In the genomic region with DNA sequence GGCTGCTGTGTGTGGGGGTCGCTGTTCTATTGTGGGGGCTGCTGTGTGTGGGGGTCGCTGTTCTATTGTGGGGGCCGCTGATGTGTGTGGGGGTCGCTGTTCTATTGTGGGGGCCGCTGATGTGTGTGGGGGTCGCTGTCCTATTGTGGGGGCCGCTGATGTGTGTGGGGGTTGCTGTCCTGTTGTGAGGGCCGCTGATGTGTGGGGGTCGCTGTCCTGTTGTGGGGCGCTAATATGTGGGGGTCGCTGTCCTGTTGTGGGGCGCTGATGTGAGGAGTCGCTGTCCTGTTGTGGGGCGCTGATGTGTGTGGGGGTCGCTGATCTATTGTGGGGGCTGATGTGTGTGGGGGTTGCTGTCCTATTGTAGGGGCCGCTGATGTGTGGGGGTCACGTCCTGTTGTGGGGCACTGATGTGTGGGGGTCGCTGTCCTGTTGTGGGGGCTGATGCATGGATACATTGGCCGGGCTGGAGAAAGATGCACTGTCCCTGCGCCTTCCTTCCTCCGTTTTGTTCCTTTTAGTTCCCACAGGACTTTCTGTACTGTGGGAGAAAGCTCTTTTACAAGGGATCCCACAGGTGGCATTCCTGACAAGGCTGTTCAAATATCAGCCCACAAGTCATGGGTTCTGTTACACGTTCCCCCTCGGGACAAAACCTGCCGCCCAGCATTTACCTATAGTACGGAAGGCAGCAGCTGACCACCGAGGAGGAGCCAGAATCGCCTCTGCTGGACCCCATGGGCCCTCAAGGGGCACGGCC, we compare ENCODE assay signal across 24 cellular contexts. TPM values are rescaled to one million over a fixed set of nuclear protein-coding genes. Genes with fewer than 3 reads are reported as not detected.
DNase-seq lines count a peak whose midpoint lies in the region; ATAC-seq and TF ChIP-seq lines count a peak whose summit lies in the region.
"Had no signal": no experiment of that assay in that cellular context is flagged by ENCODE, and none has a peak within 500 bp of the region (broad histone marks: within the 10 kb centered on the region; RNA-seq: fewer than 3 reads in every experiment).

No MANE protein-coding gene starts in this region.

- DNase-seq in GM23338 (ENCODE audit: low spot score) = no peak
- no peak for DNase-seq in WTC11 (ENCODE audit: low spot score)
- peak; percentile 64 for DNase-seq in mesenteric fat pad (ENCODE audit: low spot score)
- no peak for DNase-seq in stimulated activated naive B cell treated with anti-CD40 and anti-IgM and Interleukin-4, amounts not matched to agents 10 μg/mL and 1 μg/mL and 100 μg/mL, for 72 hours
- DNase-seq in EL = no peak
- DNase-seq: AML-193; CD4-positive, alpha-beta T cell; DMS53; GDM1; GOT3; KBM-7; MV-4-11; NCI-H1105; NCI-H2029; NCI-H446 treated with DMSO at 0.1 percent for 48 hours; NCI-H526; NK-92 treated with Interleukin-12 subunit alpha and Interleukin-12 subunit beta, amount 100 ng/mL, for 24 hours; PC-3; Right ventricle myocardium superior had no signal

- peaks cover 3% of the 10 kb centered on the region; the same call in 1 of the 2 replicates for H4K20me1 ChIP-seq in GM23338 (replicated peaks; ENCODE audit: insufficient read depth)

- peaks cover 20% of the 10 kb centered on the region for H3K4me1 ChIP-seq in GM23338 (ENCODE audit: insufficient read depth)

- H3K79me2 ChIP-seq in GM23338 (replicated peaks; ENCODE audit: insufficient read depth) = no peaks in the 10 kb centered on the region

- H3K36me3 ChIP-seq in GM23338 (ENCODE audit: insufficient read depth) = peaks cover 20% of the 10 kb centered on the region

- peaks cover 45% of the 10 kb centered on the region for H3K36me3 Mint-ChIP-seq in GM23338 (ENCODE audit: low read depth)
- peaks cover 30% of the 10 kb centered on the region for H3K36me3 Mint-ChIP-seq in WTC11
- H3K36me3 Mint-ChIP-seq in stimulated activated naive B cell treated with anti-CD40 and anti-IgM and Interleukin-4, amounts not matched to agents 10 μg/mL and 1 μg/mL and 100 μg/mL, for 72 hours = peaks cover 17 to 31% of the 10 kb centered on the region in 2 donors
- H3K36me3 Mint-ChIP-seq in activated T-helper 17 cell treated with anti-CD3 and anti-CD28 coated beads, Interleukin-2, amount 50 U/mL, for 72 hours (ENCODE audit: low read depth) = peaks cover 29% of the 10 kb centered on the region

- H3K9me3 Mint-ChIP-seq in GM23338 (peaks cover 5% of the 10 kb centered on the region; the same call in 1 of the 3 replicates), WTC11 (no peaks in the 10 kb centered on the region)
- no peaks in the 10 kb centered on the region for H3K9me3 Mint-ChIP-seq in stimulated activated naive B cell treated with anti-CD40 and anti-IgM and Interleukin-4, amounts not matched to agents 10 μg/mL and 1 μg/mL and 100 μg/mL, for 72 hours
- H3K9me3 Mint-ChIP-seq in activated T-helper 17 cell treated with anti-CD3 and anti-CD28 coated beads, Interleukin-2, amount 50 U/mL, for 72 hours = no peaks in the 10 kb centered on the region
- H3K9me3 Mint-ChIP-seq: CD4-positive, alpha-beta T cell had no signal

- H3K27ac ChIP-seq in GM23338 (ENCODE audit: low read depth) = peak overlapping the region; percentile 93
- H3K27ac ChIP-seq: BLaER1 treated with 17β-estradiol and CSF1 and Interleukin-3, amounts not matched to agents 10 nM and 100 nM had no signal

- H3K27me3 ChIP-seq in GM23338 (ENCODE audit: insufficient read depth) = no peaks in the 10 kb centered on the region
- H3K27me3 ChIP-seq: BLaER1 treated with 17β-estradiol and CSF1 and Interleukin-3, amounts not matched to agents 10 nM and 100 nM had no signal

- no peak for ATAC-seq in GM23338
- ATAC-seq in WTC11 = no peak
- no peak for ATAC-seq in stimulated activated naive B cell treated with anti-CD40 and anti-IgM and Interleukin-4, amounts not matched to agents 10 μg/mL and 1 μg/mL and 100 μg/mL, for 72 hours (replicated peaks)
- no peak for ATAC-seq in HG03139 (IDR thresholded peaks at IDR 0.05; ENCODE audit: unreplicated experiment)
- no peak for ATAC-seq in activated T-helper 17 cell treated with anti-CD3 and anti-CD28 coated beads, Interleukin-2, amount 50 U/mL, for 72 hours (replicated peaks)
- ATAC-seq: GM12878, HCT116, PC-3 had no signal

- H3K27ac Mint-ChIP-seq in GM23338 (no peak overlapping the region), WTC11 (peak overlapping the region; percentile 69)
- peak overlapping the region; percentile 56 for H3K27ac Mint-ChIP-seq in stimulated activated naive B cell treated with anti-CD40 and anti-IgM and Interleukin-4, amounts not matched to agents 10 μg/mL and 1 μg/mL and 100 μg/mL, for 72 hours
- H3K27ac Mint-ChIP-seq in activated T-helper 17 cell treated with anti-CD3 and anti-CD28 coated beads, Interleukin-2, amount 50 U/mL, for 72 hours = no peak overlapping the region
- H3K27ac Mint-ChIP-seq: CD4-positive, alpha-beta T cell had no signal

- H3F3A ChIP-seq in GM23338 (replicated peaks; ENCODE audit: low read depth) = peaks cover 36% of the 10 kb centered on the region

- peaks cover 6% of the 10 kb centered on the region for H3K27me3 Mint-ChIP-seq in GM23338 (ENCODE audit: insufficient read depth, low read depth, poor library complexity)
- no peaks in the 10 kb centered on the region for H3K27me3 Mint-ChIP-seq in WTC11 (ENCODE audit: low read depth)
- no peaks in the 10 kb centered on the region for H3K27me3 Mint-ChIP-seq in stimulated activated naive B cell treated with anti-CD40 and anti-IgM and Interleukin-4, amounts not matched to agents 10 μg/mL and 1 μg/mL and 100 μg/mL, for 72 hours
- H3K27me3 Mint-ChIP-seq in activated T-helper 17 cell treated with anti-CD3 and anti-CD28 coated beads, Interleukin-2, amount 50 U/mL, for 72 hours = no peaks in the 10 kb centered on the region
- H3K27me3 Mint-ChIP-seq: CD4-positive, alpha-beta T cell had no signal

- TF ChIP-seq CTCF in GM23338 (conservative IDR thresholded peaks at IDR 0.05; ENCODE audit: low read depth in 2 of 2) (no peak), WTC11 (IDR thresholded peaks at IDR 0.05) (no peak)

- CTCF ChIA-PET in WTC11 (lab: Charles Lee) = no interaction called here

- H3K4me3 Mint-ChIP-seq in GM23338 (no peak overlapping the region), WTC11 (no peak overlapping the region)
- H3K4me3 Mint-ChIP-seq in stimulated activated naive B cell treated with anti-CD40 and anti-IgM and Interleukin-4, amounts not matched to agents 10 μg/mL and 1 μg/mL and 100 μg/mL, for 72 hours = no peak overlapping the region
- no peak overlapping the region for H3K4me3 Mint-ChIP-seq in activated T-helper 17 cell treated with anti-CD3 and anti-CD28 coated beads, Interleukin-2, amount 50 U/mL, for 72 hours
- H3K4me3 Mint-ChIP-seq: CD4-positive, alpha-beta T cell had no signal

- peaks cover 14% of the 10 kb centered on the region for H3K4me1 Mint-ChIP-seq in GM23338
- peaks cover 40% of the 10 kb centered on the region for H3K4me1 Mint-ChIP-seq in WTC11
- H3K4me1 Mint-ChIP-seq in stimulated activated naive B cell treated with anti-CD40 and anti-IgM and Interleukin-4, amounts not matched to agents 10 μg/mL and 1 μg/mL and 100 μg/mL, for 72 hours = peaks cover 4 to 7% of the 10 kb centered on the region in 2 donors
- peaks cover 5% of the 10 kb centered on the region for H3K4me1 Mint-ChIP-seq in activated T-helper 17 cell treated with anti-CD3 and anti-CD28 coated beads, Interleukin-2, amount 50 U/mL, for 72 hours

- POLR2A ChIA-PET in WTC11 (lab: Charles Lee) = no interaction called here

- no peak overlapping the region for H2AFZ ChIP-seq in GM23338

- H3K4me3 ChIP-seq in GM23338 = no peak overlapping the region
- H3K4me3 ChIP-seq: BLaER1 treated with 17β-estradiol and CSF1 and Interleukin-3, amounts not matched to agents 10 nM and 100 nM; GM12878 had no signal

- H3K4me2 ChIP-seq in GM23338 = no peak overlapping the region
- H3K4me2 ChIP-seq: BLaER1 treated with 17β-estradiol and CSF1 and Interleukin-3, amounts not matched to agents 10 nM and 100 nM had no signal

- H3K9me2 ChIP-seq in GM23338 (ENCODE audit: insufficient read depth) = no peaks in the 10 kb centered on the region

TF ChIP-seq in WTC11, 78 proteins besides CTCF, POLR2A, EP300 and RAD21 (continues in another document):
- no peak for TF ChIP-seq ESRRA (CRISPR knock-in tag; IDR thresholded peaks at IDR 0.05; ENCODE audit: borderline replicate concordance)
- TF ChIP-seq NFYB (CRISPR knock-in tag; conservative IDR thresholded peaks at IDR 0.05; ENCODE audit: low read depth) = no peak
- TF ChIP-seq ETV6 (CRISPR knock-in tag; IDR thresholded peaks at IDR 0.05) = no peak

RNA-seq across cellular contexts. Expression of gene SETD4, which starts 27.5 kb away (rescaled TPM):
- total RNA-seq in GM23338 (2014; rRNA removed; shearing (Covaris generic)) = 33.8 and 45.1 TPM in 2 replicates
- polyA plus RNA-seq in GM23338 (2016; fragmentation: Nextera tagmentation; extraction: Ambion mirVana) = 32.5 and 33.1 TPM in 2 replicates
- 44.1 to 64.8 TPM (median 45.7 TPM) in 3 replicates for total RNA-seq in WTC11 (2021)
- total RNA-seq in mesenteric fat pad = 12.9 TPM
- 10 to 100 TPM; 12.0 to 21.5 TPM for total RNA-seq in activated T-helper 17 cell treated with anti-CD3 and anti-CD28 coated beads, Interleukin-2, amount 50 U/mL, for 72 hours

RNA-seq across cellular contexts. Expression of gene CBR1, which starts 37.0 kb away (rescaled TPM):
- total RNA-seq in GM23338 (2014; rRNA removed; shearing (Covaris generic)) = 487 and 499 TPM in 2 replicates
- 273 and 285 TPM in 2 replicates for polyA plus RNA-seq in GM23338 (2016; fragmentation: Nextera tagmentation; extraction: Ambion mirVana)
- total RNA-seq in WTC11 (2021) = 167 to 172 TPM (median 170 TPM) in 3 replicates
- total RNA-seq in mesenteric fat pad = 46.7 TPM
- 10 to 100 TPM; 21.8 to 63.9 TPM for total RNA-seq in activated T-helper 17 cell treated with anti-CD3 and anti-CD28 coated beads, Interleukin-2, amount 50 U/mL, for 72 hours

Comparison
In these comparisons a context has a peak if more than half of its experiments do, and no peak if none do; other contexts are left out.
1. H3K27ac Mint-ChIP-seq: peak in WTC11 (single experiment) and stimulated activated naive B cell treated with anti-CD40 and anti-IgM and Interleukin-4, amounts not matched to agents 10 μg/mL and 1 μg/mL and 100 μg/mL, for 72 hours (single experiment); none in GM23338 (single experiment) and activated T-helper 17 cell treated with anti-CD3 and anti-CD28 coated beads, Interleukin-2, amount 50 U/mL, for 72 hours (single experiment).